Comparison of ENCODE assay signal across 8 cellular contexts in genomic region chr4:153467897-153468262, GRCh38. TPM values are rescaled to one million over a fixed set of nuclear protein-coding genes. Genes with fewer than 3 reads are reported as not detected.
A peak's percentile ranks its signal among the peaks of the same experiment; 100 is the strongest.
DNase-seq lines count a peak whose midpoint lies in the region; ATAC-seq and TF ChIP-seq lines count a peak whose summit lies in the region.

No MANE protein-coding gene starts in this region.

- TF ChIP-seq RAD21 in IMR-90 (IDR thresholded peaks at IDR 0.05; ENCODE audit: low read length) = no peak

- H3K9me3 ChIP-seq in IMR-90 (ENCODE audit: control insufficient read depth, insufficient read depth, low read length) = no peaks in the 10 kb centered on the region

- H2BK120ac ChIP-seq in IMR-90 (ENCODE audit: low read depth, low read length) = no peak overlapping the region

- H3K4ac ChIP-seq in IMR-90 (ENCODE audit: low read depth, low read length) = no peak overlapping the region

- H4K8ac ChIP-seq in IMR-90 (ENCODE audit: low read depth in 2 of 2, low read length in 2 of 2) = no peak overlapping the region

- DNase-seq in IMR-90 (no peak), astrocyte of the cerebellum (ENCODE audit: low read depth) (no peak), mesothelial cell of epicardium (ENCODE audit: low spot score in 2 of 2, unreplicated experiment in 2 of 2) (no peak), DMS114 treated with DMSO at 0.1 percent for 48 hours (lab: John Stamatoyannopoulos, UW; ENCODE audit: unreplicated experiment) (no peak), putamen (ENCODE audit: low spot score) (no peak), iPS-NIHi7 (ENCODE audit: extremely low spot score) (no peak), NCI-H2029 (lab: John Stamatoyannopoulos, UW) (no peak)

- H3K27ac ChIP-seq in ACC112 (ENCODE audit: low read depth, low read length) (no peak overlapping the region), IMR-90 (ENCODE audit: insufficient read depth, low read length) (no peak overlapping the region)

- no peak for TF ChIP-seq POLR2A in IMR-90 (IDR thresholded peaks at IDR 0.05; ENCODE audit: low read depth, low read length)

- dilution Hi-C loops in IMR-90 (cut with HindIII; ENCODE audit: low sequenced_read_pairs, unreplicated experiment) = no loop called here

- no peak for ATAC-seq in IMR-90 (ENCODE audit: low read depth)

- H4K5ac ChIP-seq in IMR-90 (ENCODE audit: low read depth, low read length) = no peak overlapping the region

- peaks cover 22% of the 10 kb centered on the region for H3K27me3 Mint-ChIP-seq in mesothelial cell of epicardium (ENCODE audit: low read depth)

- WGBS in IMR-90 (ENCODE audit: extremely low coverage in 2 of 2, insufficient read length in 1 of 2), 2 experiments = no CpG with 5 or more reads among the region's 4 CpGs

- no peak overlapping the region for H2AK9ac ChIP-seq in IMR-90 (replicated peaks; ENCODE audit: low read depth, low read length, poor library complexity)

- no peak overlapping the region for H3K56ac ChIP-seq in IMR-90 (ENCODE audit: extremely low read depth, insufficient read depth, low read length)

- in situ Hi-C loops in IMR-90 (cut with MboI; ENCODE audit: low sequenced_read_pairs) (no loop called here), astrocyte of the cerebellum (cut with HindIII; ENCODE audit: low sequenced_read_pairs) (no loop called here)

- no peak overlapping the region for H3K14ac ChIP-seq in IMR-90 (replicated peaks; ENCODE audit: low read depth, low read length)

- H3K9me1 ChIP-seq in IMR-90 (ENCODE audit: insufficient read depth, low read length) = peaks cover 3% of the 10 kb centered on the region

- CTCF ChIA-PET in IMR-90 (lab: Yijun Ruan, JAX) = interaction anchor here (0.6 to 1.4 kb wide), 5 partner anchors 28 to 1800 kb away, joined by 3 to 7 read pairs (median 4); no protein-coding TSS in a partner anchor

- H3K36me3 ChIP-seq in ACC112 (ENCODE audit: insufficient read depth, low read length) = no peaks in the 10 kb centered on the region
- no peaks in the 10 kb centered on the region for H3K36me3 ChIP-seq in IMR-90 (ENCODE audit: control insufficient read depth, insufficient read depth, low read length)

- peak overlapping the region; percentile 32 for H2AFZ ChIP-seq in ACC112 (ENCODE audit: low read length, unreplicated experiment)
- H2AFZ ChIP-seq in IMR-90 (replicated peaks; ENCODE audit: low read length, poor library complexity) = no peak overlapping the region

- H3K36me3 Mint-ChIP-seq in mesothelial cell of epicardium = peaks cover 2% of the 10 kb centered on the region

- peaks cover 5% of the 10 kb centered on the region; the same call in 1 of the 2 replicates for H4K20me1 ChIP-seq in IMR-90 (ENCODE audit: insufficient read depth, low read length)

- peaks cover 24% of the 10 kb centered on the region for H3K4me1 Mint-ChIP-seq in mesothelial cell of epicardium

- H2BK20ac ChIP-seq in IMR-90 (ENCODE audit: low read depth, low read length) = no peak overlapping the region

- no peak overlapping the region for H2AK5ac ChIP-seq in IMR-90 (ENCODE audit: low read depth, low read length)

- peak overlapping the region; percentile 84 for H3K4me3 Mint-ChIP-seq in mesothelial cell of epicardium

- H3K18ac ChIP-seq in IMR-90 (ENCODE audit: low read depth, low read length) = no peak overlapping the region

- no peak overlapping the region for H2BK5ac ChIP-seq in IMR-90 (ENCODE audit: low read depth, low read length, poor library complexity, severe bottlenecking)

- intact Hi-C loops in IMR-90 (cut with micrococcal nuclease) = loop anchor here (10.0 kb wide), 2 partner anchors 243 to 323 kb away; no protein-coding TSS in a partner anchor

- H4K91ac ChIP-seq in IMR-90 (ENCODE audit: insufficient read depth, low read depth, low read length) = no peak overlapping the region

- peaks cover 26% of the 10 kb centered on the region for H3K79me2 ChIP-seq in ACC112 (ENCODE audit: control insufficient read depth, insufficient read depth, low read length, unreplicated experiment)

- BruUV-seq in IMR-90 (replicated peaks; lab: Mats Ljungman, UMichigan) = no TSS peak

- no peak overlapping the region for H2BK15ac ChIP-seq in IMR-90 (ENCODE audit: low read depth, low read length)

- H3K27me3 ChIP-seq in ACC112 (ENCODE audit: insufficient read depth, low read length) = no peaks in the 10 kb centered on the region
- no peaks in the 10 kb centered on the region for H3K27me3 ChIP-seq in IMR-90 (ENCODE audit: control insufficient read depth, insufficient read depth, low read length)

- H3K27ac Mint-ChIP-seq in mesothelial cell of epicardium = no peak overlapping the region

- H3K9ac ChIP-seq in IMR-90 (ENCODE audit: low read depth, low read length) = no peak overlapping the region

- peaks cover 8 to 42% of the 10 kb centered on the region in 2 experiments for H3K79me1 ChIP-seq in IMR-90 (ENCODE audit: low read depth in 1 of 2, low read length in 2 of 2)

- H3K4me1 ChIP-seq in ACC112 (ENCODE audit: control insufficient read depth, insufficient read depth, low read length, unreplicated experiment) (peaks cover 37% of the 10 kb centered on the region), IMR-90 (ENCODE audit: control insufficient read depth, insufficient read depth, low read length) (peaks cover 2% of the 10 kb centered on the region; the same call in 1 of the 2 replicates)

- H3K4me3 ChIP-seq in ACC112 (ENCODE audit: low read depth, low read length) (peak overlapping the region; percentile 88), IMR-90 (ENCODE audit: insufficient read depth, low read depth, low read length) (peak overlapping the region; percentile 20), astrocyte of the cerebellum (ENCODE audit: low read depth, low read length) (peak overlapping the region; percentile 87)

- no peak for TF ChIP-seq CTCF in IMR-90 (conservative IDR thresholded peaks at IDR 0.05; ENCODE audit: low read depth, low read length)
- TF ChIP-seq CTCF in astrocyte of the cerebellum (IDR thresholded peaks at IDR 0.05; ENCODE audit: low read depth, low read length, missing control alignments) = no peak
- no peak for TF ChIP-seq CTCF in mesothelial cell of epicardium (IDR thresholded peaks at IDR 0.05; ENCODE audit: unreplicated experiment)

- POLR2A ChIA-PET in IMR-90 (lab: Charles Lee; ENCODE audit: unreplicated experiment) = no interaction called here

- no peaks in the 10 kb centered on the region for H3K9me3 Mint-ChIP-seq in mesothelial cell of epicardium

- peak overlapping the region; percentile 83 for H3K4me2 ChIP-seq in IMR-90 (ENCODE audit: low read depth, low read length)

- H3K23ac ChIP-seq in IMR-90 (ENCODE audit: low read depth, low read length) = no peak overlapping the region

TF ChIP-seq in IMR-90, 13 proteins besides CTCF, POLR2A, EP300 and RAD21:
- TF ChIP-seq MXI1 (IDR thresholded peaks at IDR 0.05; ENCODE audit: borderline replicate concordance, low read depth, low read length) = no peak
- TF ChIP-seq FOS (IDR thresholded peaks at IDR 0.05; ENCODE audit: low read depth, low read length) = no peak
- no peak for TF ChIP-seq MAZ (IDR thresholded peaks at IDR 0.05; ENCODE audit: borderline replicate concordance, low read depth, low read length)
- no peak for TF ChIP-seq RFX5 (IDR thresholded peaks at IDR 0.05; ENCODE audit: low read depth, low read length)
- no peak for TF ChIP-seq RCOR1 (IDR thresholded peaks at IDR 0.05; ENCODE audit: insufficient replicate concordance, low read length)
- no peak for TF ChIP-seq NFE2L2 (IDR thresholded peaks at IDR 0.05; ENCODE audit: low read depth, low read length)
- no peak for TF ChIP-seq CEBPB (IDR thresholded peaks at IDR 0.05; ENCODE audit: low read depth, low read length)

RNA-seq across cellular contexts. Expression of gene TMEM131L, which starts 1.7 kb away (rescaled TPM):
- total RNA-seq in IMR-90 (2012; rRNA removed) (16.1 and 23.8 TPM in 2 replicates), mesothelial cell of epicardium (11.0 to 13.9 TPM (median 11.4 TPM) in 3 replicates)
- 8.2 and 8.4 TPM in 2 replicates for polyA plus RNA-seq in IMR-90 (2012; rRNA removed)
- polyA plus RNA-seq in IMR-90 (2012; cell fraction: cytosol; rRNA removed) = 3.9 and 4.9 TPM in 2 replicates
- 10.1 and 26.3 TPM in 2 replicates for polyA plus RNA-seq in IMR-90 (2012; cell fraction: nucleus; rRNA removed; ENCODE audit: low replicate concordance)

Comparison
In these comparisons a context has a peak if more than half of its experiments do, and no peak if none do; other contexts are left out.
1. H3K4me3 ChIP-seq: peak in every context shown above with its lines; median percentile 88 in ACC112; 87 in astrocyte of the cerebellum; 20 in IMR-90.